Comparison of ENCODE assay signal across 8 cellular contexts in the genomic region with DNA sequence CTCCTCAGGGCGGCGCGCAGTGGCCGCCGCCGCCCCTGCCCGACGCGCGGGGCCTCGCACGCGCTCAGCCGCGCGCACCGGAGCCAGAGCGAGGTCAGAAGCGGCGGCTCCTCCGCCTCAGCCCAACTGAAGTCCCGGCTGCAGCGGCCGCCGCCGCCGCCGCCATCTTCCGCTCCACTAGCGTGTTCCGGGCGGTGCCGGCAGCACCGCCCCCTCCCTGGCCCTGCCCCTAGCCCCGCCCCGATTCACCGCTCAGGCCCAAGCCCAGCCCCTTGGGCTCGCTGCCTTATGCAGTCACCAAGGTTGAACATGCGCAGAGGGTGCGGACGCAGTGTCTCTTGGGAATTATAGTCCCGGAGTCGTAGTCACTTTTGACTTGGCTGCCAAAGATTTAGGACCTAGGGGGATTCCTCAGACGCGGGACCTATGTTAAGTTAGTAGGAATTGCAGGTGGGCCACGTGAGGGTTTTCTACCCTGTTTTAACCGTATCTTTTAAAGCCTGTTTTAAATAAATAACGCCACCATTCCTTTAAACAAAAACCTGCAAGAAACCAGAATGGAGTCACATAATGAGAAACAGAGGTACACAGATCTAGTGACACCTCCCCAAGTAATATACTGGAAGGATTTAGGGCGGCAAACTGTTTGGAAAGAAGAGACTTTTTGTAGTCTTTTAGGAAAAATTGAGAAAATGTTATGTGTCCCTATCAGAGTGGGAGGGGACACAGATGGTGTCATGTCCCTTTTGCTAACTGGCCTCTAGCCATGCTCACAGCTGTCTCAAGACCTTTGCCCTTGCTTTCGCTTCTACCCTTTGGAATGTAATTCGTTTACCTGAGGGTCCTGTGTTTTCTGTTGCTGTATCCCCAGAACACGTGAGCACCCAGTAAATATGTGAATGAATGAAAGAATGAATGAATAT. TPM values are rescaled to one million over a fixed set of nuclear protein-coding genes. Genes with fewer than 3 reads are reported as not detected.
A peak's percentile ranks its signal among the peaks of the same experiment; 100 is the strongest.
DNase-seq lines count a peak whose midpoint lies in the region; ATAC-seq and TF ChIP-seq lines count a peak whose summit lies in the region.

A gene with protein sequence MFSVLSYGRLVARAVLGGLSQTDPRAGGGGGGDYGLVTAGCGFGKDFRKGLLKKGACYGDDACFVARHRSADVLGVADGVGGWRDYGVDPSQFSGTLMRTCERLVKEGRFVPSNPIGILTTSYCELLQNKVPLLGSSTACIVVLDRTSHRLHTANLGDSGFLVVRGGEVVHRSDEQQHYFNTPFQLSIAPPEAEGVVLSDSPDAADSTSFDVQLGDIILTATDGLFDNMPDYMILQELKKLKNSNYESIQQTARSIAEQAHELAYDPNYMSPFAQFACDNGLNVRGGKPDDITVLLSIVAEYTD (minus strand): TSS at position 182 of the 923 bp plus-strand sequence. CDS start 287 bp downstream, outside the sequence.

- H3K27me3 ChIP-seq in rectal smooth muscle tissue (ENCODE audit: control insufficient read depth, insufficient read depth, low read length) (no peaks in the 10 kb centered on the region), vagina (no peaks in the 10 kb centered on the region)

- H3K27ac ChIP-seq in rectal smooth muscle tissue (ENCODE audit: low read depth, low read length) (peak within 1 kb of the TSS; percentile 89), vagina (peak within 1 kb of the TSS; percentile 93)

- in situ Hi-C loops in astrocyte of the cerebellum (cut with HindIII; ENCODE audit: low sequenced_read_pairs): no loop called here

- peak within 1 kb of the TSS; percentile 66 for H3K4me3 ChIP-seq in astrocyte of the cerebellum (ENCODE audit: low read depth, low read length)
- H3K4me3 ChIP-seq in rectal smooth muscle tissue (ENCODE audit: low read length): peak within 1 kb of the TSS; percentile 97
- H3K4me3 ChIP-seq in vagina: peak within 1 kb of the TSS; percentile 72 to 95

- TF ChIP-seq CTCF in astrocyte of the cerebellum (IDR thresholded peaks at IDR 0.05; ENCODE audit: low read depth, low read length, missing control alignments): no peak
- no peak for TF ChIP-seq CTCF in vagina (IDR thresholded peaks at IDR 0.05)

- DNase-seq in NCI-H2081 (lab: John Stamatoyannopoulos, UW): peak; percentile 95 to 96
- peak; percentile 96 for DNase-seq in T-helper 9 cell
- DNase-seq in astrocyte of the cerebellum (ENCODE audit: low read depth): peak; percentile 90
- peak; percentile 92 for DNase-seq in hepatic stellate cell (ENCODE audit: low spot score)
- DNase-seq in vagina (ENCODE audit: extremely low spot score in 2 of 2): peak; percentile 93 to 97

- H3K9ac ChIP-seq in rectal smooth muscle tissue (ENCODE audit: low read length): peak within 1 kb of the TSS; percentile 97

- H3K36me3 ChIP-seq in rectal smooth muscle tissue (ENCODE audit: control insufficient read depth, insufficient read depth, low read length) (peaks cover 3% of the 10 kb centered on the region), vagina (no peaks in the 10 kb centered on the region)

- TF ChIP-seq POLR2A in vagina (IDR thresholded peaks at IDR 0.05): peak in 1 of 2 donors; percentile 92

- ATAC-seq in GM18508 (IDR thresholded peaks at IDR 0.05; ENCODE audit: insufficient read depth, unreplicated experiment): peak; percentile 46
- ATAC-seq in HG02981 (IDR thresholded peaks at IDR 0.05; ENCODE audit: unreplicated experiment): peak; percentile 81

- intact Hi-C loops in vagina (cut with DNase I): no loop called here

- H3K9me3 ChIP-seq in vagina: no peaks in the 10 kb centered on the region

- peaks cover 20% of the 10 kb centered on the region for H3K4me1 ChIP-seq in rectal smooth muscle tissue (ENCODE audit: control insufficient read depth, insufficient read depth, low read length)
- peaks cover 65% of the 10 kb centered on the region for H3K4me1 ChIP-seq in vagina

RNA-seq across cellular contexts. Expression of the gene that starts here (rescaled TPM):
- total RNA-seq in vagina: 43.0 TPM

Comparison
In these comparisons a context has a peak if more than half of its experiments do, and no peak if none do; other contexts are left out.
1. Peak in every context shown above with its lines: DNase-seq, ATAC-seq, H3K4me3 ChIP-seq and H3K27ac ChIP-seq.